ENCODE assay signal across 20 cellular contexts in the genomic region with DNA sequence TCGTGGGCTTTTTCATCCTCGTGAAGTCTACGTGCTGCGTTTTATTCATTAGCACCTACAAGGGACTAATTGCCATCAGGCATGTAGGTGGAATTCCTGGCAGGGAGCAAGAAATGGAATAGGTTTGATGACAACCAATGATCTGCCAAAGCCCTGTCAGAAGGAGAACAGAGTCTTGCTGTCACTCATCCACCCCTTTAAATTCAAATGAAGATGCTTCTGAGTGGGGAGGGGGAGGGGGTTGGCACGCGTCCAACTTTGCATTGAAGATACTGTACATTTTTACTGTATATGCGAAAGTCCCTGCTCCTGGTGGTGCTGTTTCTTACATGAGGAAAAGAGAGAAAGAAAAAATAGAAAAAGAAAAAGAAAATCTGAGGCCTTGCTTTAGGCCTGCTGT.
DNase-seq lines count a peak whose midpoint lies in the region; ATAC-seq and TF ChIP-seq lines count a peak whose summit lies in the region.
"Had no signal": no experiment of that assay in that cellular context is flagged by ENCODE, and none has a peak within 500 bp of the region (broad histone marks: within the 10 kb centered on the region; RNA-seq: fewer than 3 reads in every experiment).

No MANE protein-coding gene starts in this region.

- no peak for TF ChIP-seq POLR2A in gastrocnemius medialis (IDR thresholded peaks at IDR 0.05)

- H3K27me3 ChIP-seq in neural cell (ENCODE audit: insufficient read depth, low read depth, low read length) (no peaks in the 10 kb centered on the region), gastrocnemius medialis (no peaks in the 10 kb centered on the region)
- H3K27me3 ChIP-seq: brain microvascular endothelial cell, testis had no signal

- H3K36me3 ChIP-seq in neural cell (ENCODE audit: insufficient read depth, low read length): no peaks in the 10 kb centered on the region
- H3K36me3 ChIP-seq in gastrocnemius medialis: no peaks in the 10 kb centered on the region
- H3K36me3 ChIP-seq: brain microvascular endothelial cell, prostate gland, WERI-Rb-1 had no signal

- H3K27ac ChIP-seq in neural cell (ENCODE audit: low read length): peak overlapping the region; percentile 25
- H3K27ac ChIP-seq in gastrocnemius medialis: no peak overlapping the region
- H3K27ac ChIP-seq: brain microvascular endothelial cell, dorsolateral prefrontal cortex, prostate gland, testis, WERI-Rb-1 had no signal

- no peaks in the 10 kb centered on the region for H3K79me2 ChIP-seq in neural cell (replicated peaks; ENCODE audit: insufficient read depth, low read length)

- intact Hi-C loops in gastrocnemius medialis (cut with DNase I; ENCODE audit: low total_unique reads): no loop called here
- intact Hi-C loops in CD14-positive monocyte (cut with micrococcal nuclease): no loop called here

- H3K4me2 ChIP-seq in neural cell (ENCODE audit: low read length): no peak overlapping the region

- ATAC-seq in GM18868 (IDR thresholded peaks at IDR 0.05; ENCODE audit: unreplicated experiment): peak; percentile 15
- peak; percentile 5 for ATAC-seq in HG02571 (IDR thresholded peaks at IDR 0.05; ENCODE audit: unreplicated experiment)
- ATAC-seq in HG03460 (IDR thresholded peaks at IDR 0.05; ENCODE audit: unreplicated experiment): peak; percentile 14
- ATAC-seq in gastrocnemius medialis: no peak
- no peak for ATAC-seq in naive thymus-derived CD8-positive, alpha-beta T cell

- TF ChIP-seq CTCF in neural cell (IDR thresholded peaks at IDR 0.05; ENCODE audit: poor library complexity, severe bottlenecking) (no peak), gastrocnemius medialis (IDR thresholded peaks at IDR 0.05 in 4 of 5, conservative IDR thresholded peaks at IDR 0.05 in 1 of 5) (no peak), glutamatergic neuron (IDR thresholded peaks at IDR 0.05; ENCODE audit: partially characterized antibody, unreplicated experiment) (no peak), CD14-positive monocyte (IDR thresholded peaks at IDR 0.05) (no peak)

- H3K4me3 ChIP-seq in neural cell (ENCODE audit: low read length) (no peak overlapping the region), gastrocnemius medialis (no peak overlapping the region)
- H3K4me3 ChIP-seq: dorsolateral prefrontal cortex, prostate gland, testis had no signal

- POLR2A ChIA-PET in naive thymus-derived CD8-positive, alpha-beta T cell (lab: Charles Lee): no interaction called here

- H3K4me1 ChIP-seq in gastrocnemius medialis: no peaks in the 10 kb centered on the region
- H3K4me1 ChIP-seq: prostate gland, testis had no signal

- H3K9me3 Mint-ChIP-seq in glutamatergic neuron (ENCODE audit: unreplicated experiment): peaks cover 4% of the 10 kb centered on the region
- H3K9me3 Mint-ChIP-seq in CD14-positive monocyte: peaks cover 0 to 9% (median 2%) of the 10 kb centered on the region in 7 donors
- no peaks in the 10 kb centered on the region for H3K9me3 Mint-ChIP-seq in naive thymus-derived CD8-positive, alpha-beta T cell
- H3K9me3 Mint-ChIP-seq: activated naive CD4-positive, alpha-beta T cell treated with anti-CD3 and anti-CD28 coated beads for 36 hours had no signal

- no peaks in the 10 kb centered on the region for H3K36me3 Mint-ChIP-seq in glutamatergic neuron (ENCODE audit: unreplicated experiment)
- H3K36me3 Mint-ChIP-seq in CD14-positive monocyte: no peaks in the 10 kb centered on the region
- H3K36me3 Mint-ChIP-seq in naive thymus-derived CD8-positive, alpha-beta T cell: no peaks in the 10 kb centered on the region

- no peak overlapping the region for H3K9ac ChIP-seq in neural cell (ENCODE audit: low read length)

- peak; percentile 77 for TF ChIP-seq EP300 in neural cell (conservative IDR thresholded peaks at IDR 0.05; ENCODE audit: poor library complexity, severe bottlenecking)

- H3K4me3 Mint-ChIP-seq in glutamatergic neuron (ENCODE audit: unreplicated experiment) (no peak overlapping the region), CD14-positive monocyte (no peak overlapping the region)
- H3K4me3 Mint-ChIP-seq in naive thymus-derived CD8-positive, alpha-beta T cell: no peak overlapping the region
- H3K4me3 Mint-ChIP-seq: activated naive CD4-positive, alpha-beta T cell treated with anti-CD3 and anti-CD28 coated beads for 36 hours had no signal

- no peaks in the 10 kb centered on the region for H4K20me1 ChIP-seq in neural cell (ENCODE audit: insufficient read depth)

- H3K9me3 ChIP-seq in neural cell (ENCODE audit: low read length) (no peaks in the 10 kb centered on the region), gastrocnemius medialis (no peaks in the 10 kb centered on the region)
- H3K9me3 ChIP-seq: prostate gland, testis had no signal

- TF ChIP-seq RAD21 in neural cell (conservative IDR thresholded peaks at IDR 0.05): no peak

- no peak for DNase-seq in gastrocnemius medialis
- no peak for DNase-seq in glutamatergic neuron
- no peak for DNase-seq in CD14-positive monocyte (ENCODE audit: low spot score)
- no peak for DNase-seq in naive thymus-derived CD8-positive, alpha-beta T cell
- DNase-seq: activated naive CD4-positive, alpha-beta T cell treated with anti-CD3 and anti-CD28 coated beads for 36 hours; AML-193; brain microvascular endothelial cell; DMS153; dorsolateral prefrontal cortex; H7; NCI-H1048; NCI-H2227 treated with DMSO at 0.1 percent for 48 hours; stimulated activated CD4-positive, alpha-beta T cell treated with anti-CD3 and anti-CD28 coated beads, Interleukin-15, amount 100 ng/mL, for 24 hours; testis; WERI-Rb-1 had no signal

- H3K27me3 Mint-ChIP-seq in glutamatergic neuron (ENCODE audit: unreplicated experiment) (peaks cover 5% of the 10 kb centered on the region), CD14-positive monocyte (ENCODE audit: low read depth in 3 of 3) (peaks cover 0 to 2% (median 2%) of the 10 kb centered on the region in 3 donors)
- no peaks in the 10 kb centered on the region for H3K27me3 Mint-ChIP-seq in naive thymus-derived CD8-positive, alpha-beta T cell

- no peak overlapping the region for H2AFZ ChIP-seq in neural cell (ENCODE audit: low read depth, low read length)

- H3K27ac Mint-ChIP-seq in glutamatergic neuron (ENCODE audit: unreplicated experiment) (no peak overlapping the region), CD14-positive monocyte (no peak overlapping the region)
- no peak overlapping the region for H3K27ac Mint-ChIP-seq in naive thymus-derived CD8-positive, alpha-beta T cell
- H3K27ac Mint-ChIP-seq: activated naive CD4-positive, alpha-beta T cell treated with anti-CD3 and anti-CD28 coated beads for 36 hours had no signal

- H3K9me2 ChIP-seq in neural cell (ENCODE audit: insufficient read depth, low read length): no peaks in the 10 kb centered on the region

- in situ Hi-C loops in gastrocnemius medialis (cut with MboI; ENCODE audit: low sequenced_read_pairs in 4 of 4): no loop called here

- peaks cover 30% of the 10 kb centered on the region for H3K4me1 Mint-ChIP-seq in glutamatergic neuron (ENCODE audit: low read depth, unreplicated experiment)
- peaks cover 6% of the 10 kb centered on the region for H3K4me1 Mint-ChIP-seq in CD14-positive monocyte
- H3K4me1 Mint-ChIP-seq in naive thymus-derived CD8-positive, alpha-beta T cell: no peaks in the 10 kb centered on the region

- no peaks in the 10 kb centered on the region for H3F3A ChIP-seq in neural cell (ENCODE audit: insufficient read depth, low read length, poor library complexity, severe bottlenecking)

TF ChIP-seq in neural cell, 6 proteins besides CTCF, POLR2A, EP300 and RAD21:
- peak; percentile 16 for TF ChIP-seq SMC3 (conservative IDR thresholded peaks at IDR 0.05; ENCODE audit: poor library complexity)
- TF ChIP-seq TAF1 (IDR thresholded peaks at IDR 0.05; ENCODE audit: low read depth): no peak

Comparison
In these comparisons a context has a peak if more than half of its experiments do, and no peak if none do; other contexts are left out.
1. ATAC-seq: peak in GM18868 (single experiment), HG02571 (single experiment) and HG03460 (single experiment); none in gastrocnemius medialis (0 of 2) and naive thymus-derived CD8-positive, alpha-beta T cell (0 of 2).